Comparison of ENCODE assay signal across 11 cellular contexts in the genomic region with DNA sequence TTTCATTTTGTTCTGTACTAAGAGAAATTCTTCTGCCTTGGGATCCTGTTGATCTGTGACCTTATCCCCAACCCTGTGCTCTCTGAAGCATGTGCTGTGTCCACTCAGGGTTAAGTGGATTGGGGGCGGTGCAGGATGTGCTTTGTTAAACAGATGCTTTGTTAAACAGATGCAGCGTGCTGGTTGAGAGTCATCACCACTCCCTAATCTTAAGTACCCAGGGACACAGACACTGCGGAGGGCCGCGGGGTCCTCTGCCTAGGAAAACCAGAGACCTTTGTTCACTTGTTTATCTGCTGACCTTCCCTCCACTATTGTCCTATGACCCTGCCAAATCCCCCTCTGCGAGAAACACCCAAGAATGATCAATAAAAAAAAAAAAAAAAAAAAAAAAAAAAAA. TPM values are rescaled to one million over a fixed set of nuclear protein-coding genes. Genes with fewer than 3 reads are reported as not detected.
"Had no signal": no experiment of that assay in that cellular context is flagged by ENCODE, and none has a peak within 500 bp of the region (broad histone marks: within the 10 kb centered on the region; RNA-seq: fewer than 3 reads in every experiment).

No MANE protein-coding gene starts in this region.

RNA-seq across cellular contexts. Expression of a gene that starts 22.7 kb away (rescaled TPM):
- total RNA-seq: activated naive CD4-positive, alpha-beta T cell treated with anti-CD3 and anti-CD28 coated beads for 36 hours; activated naive CD4-positive, alpha-beta T cell treated with anti-CD3 and anti-CD28 coated beads, Interleukin-2, amount 50 U/mL, for 72 hours; activated naive CD8-positive, alpha-beta T cell treated with anti-CD3 and anti-CD28 coated beads for 36 hours; activated naive CD8-positive, alpha-beta T cell treated with anti-CD3 and anti-CD28 coated beads, Interleukin-2, amount 10 ng/mL, durations not matched to agents 7 days and 5 days; activated T-cell treated with anti-CD3 and anti-CD28 coated beads, Interleukin-2, amount 50 U/mL, for 4 hours; activated T-helper 1 cell treated with anti-CD3 and anti-CD28 coated beads, Interleukin-12 subunit alpha, Interleukin-12 subunit beta, Interleukin-2, Interleukin-4 antibody, amounts not matched to agents 30 ng/mL and 10 ng/mL and 1 ng/mL, durations not matched to agents 14 hours and 24 hours and 36 hours; activated T-helper 17 cell treated with anti-CD3 and anti-CD28 coated beads, Interleukin-2, amount 50 U/mL, for 72 hours; activated T-helper 2 cell treated with anti-CD3 and anti-CD28 coated beads, Interferon-gamma antibody, Interleukin-2, Interleukin-4, amounts not matched to agents 10 μg/mL and 5 μg/mL and 100 μg/mL, durations not matched to agents 14 hours and 24 hours and 36 hours; astrocyte; bronchial epithelial cell; cardiac muscle cell had no signal
- polyA plus RNA-seq: cardiac muscle cell had no signal
